8 cellular contexts compared by ENCODE assay signal in the genomic region with DNA sequence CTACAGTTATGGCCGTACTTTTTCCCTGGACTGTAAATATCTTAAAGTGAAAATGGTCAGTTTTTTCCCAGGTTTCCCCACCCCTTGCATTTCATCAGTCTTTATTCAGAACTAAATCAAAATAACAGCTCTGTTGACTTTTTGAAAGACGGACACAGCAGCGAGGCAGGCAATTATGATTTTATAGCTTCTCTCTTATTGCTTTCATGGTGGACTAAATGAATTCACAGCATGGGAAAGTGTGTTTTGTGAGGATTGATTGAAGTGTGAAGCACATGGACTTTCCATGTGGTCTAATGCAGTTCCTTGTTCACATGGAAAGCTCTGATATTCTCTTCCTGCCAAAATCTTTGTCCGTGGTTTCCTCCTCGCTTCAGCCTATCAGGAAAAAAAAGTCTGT.
"Had no signal": no experiment of that assay in that cellular context is flagged by ENCODE, and none has a peak within 500 bp of the region (broad histone marks: within the 10 kb centered on the region; RNA-seq: fewer than 3 reads in every experiment).

No MANE protein-coding gene starts in this region.

- H3K9ac ChIP-seq: GM23248 had no signal

- H2AFZ ChIP-seq: GM23248 had no signal

- H3K27ac ChIP-seq: GM23248, HL-60 had no signal

- H3K4me3 ChIP-seq: GM23248 had no signal

- FAIRE-seq: H54, HepG2 had no signal

- ATAC-seq: HepG2 had no signal

- DNase-seq: GM23248, GOT3, H9, HCEC 1CT, HFFc6 had no signal
